Comparison of ENCODE assay signal across 20 cellular contexts in genomic region chr14:26765301-26765700, GRCh38.
"Had no signal": no experiment of that assay in that cellular context is flagged by ENCODE, and none has a peak within 500 bp of the region (broad histone marks: within the 10 kb centered on the region; RNA-seq: fewer than 3 reads in every experiment).

No MANE protein-coding gene starts in this region.

- H3K27me3 ChIP-seq: body of pancreas, colonic mucosa, gastrocnemius medialis, heart left ventricle, left lung, pancreas, sigmoid colon, tibial artery, uterus had no signal

- H3K4me3 ChIP-seq: body of pancreas, colonic mucosa, gastrocnemius medialis, heart left ventricle, left lung, pancreas, sigmoid colon, tibial artery, uterus had no signal

- H3K36me3 ChIP-seq: colonic mucosa, gastrocnemius medialis, heart left ventricle, left lung, pancreas, sigmoid colon, tibial artery, uterus had no signal

- H3K27ac ChIP-seq: body of pancreas, colonic mucosa, pancreas, tibial artery, uterus had no signal

- ATAC-seq: activated CD8-positive, alpha-beta T cell treated with anti-CD3 and anti-CD28 coated beads, Interleukin-2, amount 10 ng/mL, durations not matched to agents 7 days and 5 days; stimulated activated effector memory CD8-positive, alpha-beta T cell treated with anti-CD3 and anti-CD28 coated beads, Interleukin-12 subunit alpha, Interleukin-12 subunit beta, amount 100 ng/mL, for 72 hours had no signal

- H3K4me1 ChIP-seq: body of pancreas, colonic mucosa, gastrocnemius medialis, heart left ventricle, left lung, pancreas, uterus had no signal

- H3K9me3 ChIP-seq: body of pancreas, colonic mucosa, gastrocnemius medialis, heart left ventricle, left lung, pancreas, sigmoid colon, tibial artery, uterus had no signal

- DNase-seq: activated CD4-positive, alpha-beta T cell treated with anti-CD3 and anti-CD28 coated beads, Interleukin-2, amount 10 ng/mL, durations not matched to agents 24 days and 14 days; activated CD4-positive, CD25-positive, alpha-beta regulatory T cell; activated CD8-positive, alpha-beta memory T cell treated with anti-CD3 and anti-CD28 coated beads, Interleukin-2, amount 50 U/mL, for 4 hours; activated CD8-positive, alpha-beta T cell treated with anti-CD3 and anti-CD28 coated beads, Interleukin-2, amount 10 ng/mL, durations not matched to agents 7 days and 5 days; activated effector memory CD4-positive, alpha-beta T cell treated with anti-CD3 and anti-CD28 coated beads, Interleukin-2, amount 50 U/mL, for 16 hours; activated T-cell treated with anti-CD3 and anti-CD28 coated beads, Interleukin-2, amount 50 U/mL, for 48 hours; caudate nucleus; effector memory CD4-positive, alpha-beta T cell; stimulated activated CD4-positive, alpha-beta T cell treated with anti-CD3 and anti-CD28 coated beads, Interleukin-12 subunit alpha, Interleukin-12 subunit beta, amount 100 ng/mL, for 4 hours; stimulated activated CD4-positive, alpha-beta T cell treated with anti-CD3 and anti-CD28 coated beads, Interleukin-2, amount 100 ng/mL, for 24 hours had no signal
